ENCODE assay signal across 16 cellular contexts in the genomic region with DNA sequence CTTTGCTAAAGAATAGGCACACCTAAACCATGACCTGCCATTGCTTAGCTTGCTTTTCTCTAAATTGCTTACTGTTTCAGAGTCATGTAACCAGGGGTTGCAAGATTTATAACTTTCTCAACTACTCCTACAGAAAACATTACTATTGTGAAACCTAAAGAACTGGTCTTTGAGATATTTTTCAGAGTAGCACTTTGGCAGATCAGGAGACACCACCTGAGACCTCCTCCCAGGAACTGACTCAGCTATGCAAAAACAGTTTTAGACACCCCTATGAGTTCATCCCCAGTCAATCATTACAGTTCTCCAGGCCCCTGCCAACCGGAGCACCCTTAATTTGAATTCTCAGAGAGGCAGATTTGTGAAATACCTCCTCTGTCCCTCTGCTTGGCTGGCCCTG.
"Had no signal": no experiment of that assay in that cellular context is flagged by ENCODE, and none has a peak within 500 bp of the region (broad histone marks: within the 10 kb centered on the region; RNA-seq: fewer than 3 reads in every experiment).

No MANE protein-coding gene starts in this region.

- H3K36me3 ChIP-seq: colonic mucosa, gastrocnemius medialis, heart right ventricle, left lung, pancreas, sigmoid colon, spleen, upper lobe of left lung had no signal

- H3K9me3 ChIP-seq: colonic mucosa, gastrocnemius medialis, heart right ventricle, left lung, mucosa of descending colon, pancreas, sigmoid colon, spleen, upper lobe of left lung had no signal

- H3K27ac Mint-ChIP-seq: activated CD4-positive, alpha-beta memory T cell treated with anti-CD3 and anti-CD28 coated beads, Interleukin-2, amount 10 ng/mL, durations not matched to agents 7 days and 5 days; activated T-cell treated with anti-CD3 and anti-CD28 coated beads, Interleukin-2, amount 50 U/mL, for 24 hours; naive thymus-derived CD4-positive, alpha-beta T cell; stimulated activated naive CD8-positive, alpha-beta T cell treated with anti-CD3 and anti-CD28 coated beads, Interleukin-15, Interleukin-2, amounts not matched to agents 100 ng/mL and 50 ng/mL, for 24 hours; T-cell had no signal

- H3K27ac ChIP-seq: colonic mucosa, gastrocnemius medialis, heart right ventricle, left lung, pancreas, sigmoid colon, spleen had no signal

- H3K4me3 Mint-ChIP-seq: activated CD4-positive, alpha-beta memory T cell treated with anti-CD3 and anti-CD28 coated beads, Interleukin-2, amount 10 ng/mL, durations not matched to agents 7 days and 5 days; activated T-cell treated with anti-CD3 and anti-CD28 coated beads, Interleukin-2, amount 50 U/mL, for 24 hours; naive thymus-derived CD4-positive, alpha-beta T cell; stimulated activated naive CD8-positive, alpha-beta T cell treated with anti-CD3 and anti-CD28 coated beads, Interleukin-15, Interleukin-2, amounts not matched to agents 100 ng/mL and 50 ng/mL, for 24 hours; T-cell had no signal

- H3K4me3 ChIP-seq: colonic mucosa, gastrocnemius medialis, heart right ventricle, left lung, mucosa of descending colon, pancreas, sigmoid colon, spleen, upper lobe of left lung had no signal

- H3K27me3 Mint-ChIP-seq: activated T-cell treated with anti-CD3 and anti-CD28 coated beads, Interleukin-2, amount 50 U/mL, for 24 hours had no signal

- H3K4me1 Mint-ChIP-seq: T-cell had no signal

- DNase-seq: activated CD4-positive, alpha-beta memory T cell treated with anti-CD3 and anti-CD28 coated beads, Interleukin-2, amount 10 ng/mL, durations not matched to agents 7 days and 5 days; activated naive CD4-positive, alpha-beta T cell treated with anti-CD3 and anti-CD28 coated beads, Interleukin-2, amount 50 U/mL, for 16 hours; activated T-cell treated with anti-CD3 and anti-CD28 coated beads, Interleukin-2, amount 50 U/mL, for 24 hours; colonic mucosa; gastrocnemius medialis; heart right ventricle; left lung; mucosa of descending colon; naive thymus-derived CD4-positive, alpha-beta T cell; pancreas; sigmoid colon; spleen; T-cell; T-helper 9 cell; upper lobe of left lung had no signal

- H3K36me3 Mint-ChIP-seq: naive thymus-derived CD4-positive, alpha-beta T cell; T-cell had no signal

- H3K27me3 ChIP-seq: colonic mucosa, gastrocnemius medialis, heart right ventricle, left lung, pancreas, sigmoid colon, spleen, upper lobe of left lung had no signal

- H3K9me3 Mint-ChIP-seq: activated CD4-positive, alpha-beta memory T cell treated with anti-CD3 and anti-CD28 coated beads, Interleukin-2, amount 10 ng/mL, durations not matched to agents 7 days and 5 days; activated T-cell treated with anti-CD3 and anti-CD28 coated beads, Interleukin-2, amount 50 U/mL, for 24 hours; naive thymus-derived CD4-positive, alpha-beta T cell; stimulated activated naive CD8-positive, alpha-beta T cell treated with anti-CD3 and anti-CD28 coated beads, Interleukin-15, Interleukin-2, amounts not matched to agents 100 ng/mL and 50 ng/mL, for 24 hours; T-cell had no signal

- H3K4me1 ChIP-seq: colonic mucosa, gastrocnemius medialis, heart right ventricle, pancreas, sigmoid colon, spleen had no signal
